Comparison of ENCODE assay signal across 8 cellular contexts in genomic region chr17:2853111-2853721, GRCh38. TPM values are rescaled to one million over a fixed set of nuclear protein-coding genes. Genes with fewer than 3 reads are reported as not detected.
DNase-seq lines count a peak whose midpoint lies in the region; ATAC-seq and TF ChIP-seq lines count a peak whose summit lies in the region.

No MANE protein-coding gene starts in this region.

- peaks cover 25% of the 10 kb centered on the region for H3K4me1 Mint-ChIP-seq in endodermal cell

- 0 to 1% methylated on average over 17 to 76 of the region's 76 CpGs for WGBS in endodermal cell (ENCODE audit: insufficient coverage in 1 of 2, insufficient read length in 1 of 2), 2 experiments
- 0% methylated on average over 5 of the region's 76 CpGs; no CpG with 5 or more reads in 1 of the 2 donors for WGBS in transverse colon (ENCODE audit: low coverage in 1 of 2), 2 donors

- H3K27me3 Mint-ChIP-seq in endodermal cell (ENCODE audit: insufficient read depth) = peaks cover 17% of the 10 kb centered on the region

- H3K9me3 Mint-ChIP-seq in endodermal cell = no peaks in the 10 kb centered on the region

- DNase-seq in activated CD4-positive, CD25-positive, alpha-beta regulatory T cell (lab: John Stamatoyannopoulos, UW) = no peak
- peak; percentile 12 to 27 for DNase-seq in activated CD4-positive, alpha-beta T cell treated with anti-CD3 and anti-CD28 coated beads, Interleukin-2, amount 50 U/mL, for 4 hours
- DNase-seq in endodermal cell (peak; percentile 90), mucosa of gallbladder (ENCODE audit: low spot score) (peak; percentile 34), transverse colon (peak; percentile 60)

- H3K9me3 ChIP-seq in endodermal cell (ENCODE audit: control insufficient read depth, low read length) = no peaks in the 10 kb centered on the region
- H3K9me3 ChIP-seq in transverse colon = no peaks in the 10 kb centered on the region

- TF ChIP-seq EP300 in transverse colon (IDR thresholded peaks at IDR 0.05; ENCODE audit: low read depth) = no peak

- no peak overlapping the region for H3K9ac ChIP-seq in endodermal cell (ENCODE audit: extremely low read depth, low read length, poor library complexity, severe bottlenecking)

- H3K27ac ChIP-seq in endodermal cell (ENCODE audit: low read depth, low read length) (no peak overlapping the region), transverse colon (peak overlapping the region; percentile 73 to 84 (median 82))

- no peaks in the 10 kb centered on the region for H3K36me3 Mint-ChIP-seq in endodermal cell (ENCODE audit: low read depth)

- ATAC-seq in activated CD4-positive, CD25-positive, alpha-beta regulatory T cell treated with anti-CD3 and anti-CD28 coated beads, Interleukin-2, amount 50 U/mL, for 24 hours = peak; percentile 42 to 53
- ATAC-seq in HG03280 (IDR thresholded peaks at IDR 0.05; ENCODE audit: unreplicated experiment) (no peak), HG03520 (IDR thresholded peaks at IDR 0.05; ENCODE audit: unreplicated experiment) (no peak)

- intact Hi-C loops in transverse colon (cut with DNase I; ENCODE audit: low total_unique reads) = no loop called here

- H3K4me3 Mint-ChIP-seq in endodermal cell = peak overlapping the region; percentile 74

- peaks cover 4% of the 10 kb centered on the region for H3K4me1 ChIP-seq in endodermal cell (ENCODE audit: control insufficient read depth, insufficient read depth, low read length)
- peaks cover 0 to 24% (median 19%) of the 10 kb centered on the region in 4 donors for H3K4me1 ChIP-seq in transverse colon

- H3K36me3 ChIP-seq in endodermal cell (ENCODE audit: control insufficient read depth, insufficient read depth, low read length) (no peaks in the 10 kb centered on the region), transverse colon (no peaks in the 10 kb centered on the region)

- peaks cover 23% of the 10 kb centered on the region for H3K27me3 ChIP-seq in endodermal cell (ENCODE audit: control insufficient read depth, insufficient read depth, low read length, poor library complexity, severe bottlenecking)
- H3K27me3 ChIP-seq in transverse colon = peaks cover 19% of the 10 kb centered on the region

- TF ChIP-seq CTCF in endodermal cell (conservative IDR thresholded peaks at IDR 0.05) = no peak
- TF ChIP-seq CTCF in transverse colon (IDR thresholded peaks at IDR 0.05) = no peak

- H3K4me3 ChIP-seq in endodermal cell (ENCODE audit: low read length) = peak overlapping the region; percentile 64
- peak overlapping the region; percentile 51 to 61 (median 54) for H3K4me3 ChIP-seq in transverse colon

- TF ChIP-seq POLR2A in transverse colon (IDR thresholded peaks at IDR 0.05) = peak; percentile 31

- no peak overlapping the region for H3K27ac Mint-ChIP-seq in endodermal cell

- in situ Hi-C loops in transverse colon (cut with MboI; ENCODE audit: low pct_ligation_motif_present in 1 of 4, low pct_unique_long_range_greater_than_20kb in 1 of 4, low sequenced_read_pairs in 3 of 4) = no loop called here

RNA-seq across cellular contexts. Expression of gene RAP1GAP2, which starts 57.0 kb away (rescaled TPM):
- total RNA-seq in endodermal cell (10 to 100 TPM; 18.0 to 44.3 TPM), mucosa of gallbladder (32.8 TPM), transverse colon (10 to 100 TPM; 23.0 to 39.6 (median 33.9) TPM)
- 6.2 TPM for polyA plus RNA-seq in endodermal cell (2013, experiment 1 of 2)
- 6.0 TPM for polyA plus RNA-seq in endodermal cell (2013, experiment 2 of 2)

Comparison
In these comparisons a context has a peak if more than half of its experiments do, and no peak if none do; other contexts are left out.
1. ATAC-seq: peak in activated CD4-positive, CD25-positive, alpha-beta regulatory T cell treated with anti-CD3 and anti-CD28 coated beads, Interleukin-2, amount 50 U/mL, for 24 hours (2 of 2); none in HG03280 (single experiment) and HG03520 (single experiment).
2. DNase-seq: peak in activated CD4-positive, alpha-beta T cell treated with anti-CD3 and anti-CD28 coated beads, Interleukin-2, amount 50 U/mL, for 4 hours (2 of 2), endodermal cell (single experiment), mucosa of gallbladder (single experiment) and transverse colon (single experiment); none in activated CD4-positive, CD25-positive, alpha-beta regulatory T cell (0 of 4).